In the genomic region with DNA sequence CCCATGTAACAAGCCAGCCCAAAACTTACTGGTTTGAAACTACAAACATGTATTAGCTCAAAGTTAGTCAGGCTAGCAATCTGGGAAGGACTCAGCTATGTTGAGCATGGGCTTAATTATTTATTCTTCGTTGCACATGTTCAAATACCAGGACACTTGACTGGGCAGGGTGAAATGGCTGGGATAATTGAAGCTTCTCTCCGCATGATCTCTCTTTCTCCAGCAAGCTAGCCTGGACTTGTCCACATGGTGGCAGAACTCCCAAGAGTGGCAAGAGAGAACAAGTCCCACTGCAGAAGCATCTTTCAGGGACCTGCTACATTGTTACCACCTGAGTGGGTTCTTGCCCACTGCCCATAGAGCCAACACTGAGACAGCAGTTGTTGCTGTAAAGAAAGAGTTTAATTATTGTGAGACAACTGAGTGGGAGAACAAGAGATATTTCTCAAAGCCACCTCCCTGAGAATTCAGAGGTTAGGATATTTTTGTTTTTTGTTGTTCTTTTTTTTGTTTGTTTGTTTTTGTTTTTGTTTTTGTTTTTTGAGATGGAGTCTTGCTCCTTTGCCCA, we compare ENCODE assay signal across 13 cellular contexts. TPM values are rescaled to one million over a fixed set of nuclear protein-coding genes. Genes with fewer than 3 reads are reported as not detected.
DNase-seq lines count a peak whose midpoint lies in the region; ATAC-seq and TF ChIP-seq lines count a peak whose summit lies in the region.
"Had no signal": no experiment of that assay in that cellular context is flagged by ENCODE, and none has a peak within 500 bp of the region (broad histone marks: within the 10 kb centered on the region; RNA-seq: fewer than 3 reads in every experiment).

No MANE protein-coding gene starts in this region.

- H4K20me1 ChIP-seq in GM23338 (replicated peaks; ENCODE audit: insufficient read depth) (no peaks in the 10 kb centered on the region), osteoblast (ENCODE audit: insufficient read depth, low read length) (no peaks in the 10 kb centered on the region)

- TF ChIP-seq CTCF in GM23338 (conservative IDR thresholded peaks at IDR 0.05; ENCODE audit: low read depth in 2 of 2) (peak; percentile 41 to 60), endodermal cell (conservative IDR thresholded peaks at IDR 0.05) (peak; percentile 64), osteoblast (IDR thresholded peaks at IDR 0.05; ENCODE audit: extremely low read depth, low read depth, low read length) (peak; percentile 13)
- TF ChIP-seq CTCF in CD4-positive, alpha-beta T cell (IDR thresholded peaks at IDR 0.05) = no peak

- 60 to 82% methylated on average over 1 to 2 of the region's 2 CpGs for WGBS in endodermal cell (ENCODE audit: insufficient coverage in 1 of 2, insufficient read length in 1 of 2), 2 experiments

- H3K9me2 ChIP-seq in GM23338 (ENCODE audit: insufficient read depth) = no peaks in the 10 kb centered on the region

- H3K27ac Mint-ChIP-seq in GM23338 (no peak overlapping the region), endodermal cell (no peak overlapping the region)
- no peak overlapping the region for H3K27ac Mint-ChIP-seq in CD4-positive, alpha-beta T cell
- H3K27ac Mint-ChIP-seq: activated naive CD4-positive, alpha-beta T cell treated with anti-CD3 and anti-CD28 coated beads for 36 hours had no signal

- ATAC-seq in GM23338 = peak; percentile 40; the same call in 1 of the 3 replicates
- ATAC-seq in HG03280 (IDR thresholded peaks at IDR 0.05; ENCODE audit: unreplicated experiment) = no peak
- ATAC-seq in CD4-positive, alpha-beta T cell (ENCODE audit: poor library complexity) = no peak
- ATAC-seq: naive thymus-derived CD8-positive, alpha-beta T cell had no signal

- intact Hi-C loops in CD4-positive, alpha-beta T cell (cut with DNase I, micrococcal nuclease) = loop anchor here in 1 of 2 experiments (5.0 kb wide), 1 partner anchor 52 kb away; no protein-coding TSS in a partner anchor

- H3K36me3 Mint-ChIP-seq in GM23338 (ENCODE audit: low read depth) (no peaks in the 10 kb centered on the region), endodermal cell (ENCODE audit: low read depth) (no peaks in the 10 kb centered on the region)
- H3K36me3 Mint-ChIP-seq in CD4-positive, alpha-beta T cell (ENCODE audit: low read depth) = peaks cover 5% of the 10 kb centered on the region

- no peak overlapping the region for H3K4me3 ChIP-seq in GM23338
- H3K4me3 ChIP-seq in endodermal cell (ENCODE audit: low read length) = peak overlapping the region; percentile 30
- no peak overlapping the region for H3K4me3 ChIP-seq in osteoblast (ENCODE audit: insufficient read depth, low read length)
- H3K4me3 ChIP-seq: sigmoid colon, testis had no signal

- H3K9me3 ChIP-seq in endodermal cell (ENCODE audit: control insufficient read depth, low read length) (no peaks in the 10 kb centered on the region), osteoblast (ENCODE audit: low read depth, low read length) (no peaks in the 10 kb centered on the region)
- H3K9me3 ChIP-seq in CD4-positive, alpha-beta T cell (ENCODE audit: control insufficient read depth, low read length) = peaks cover 7% of the 10 kb centered on the region
- H3K9me3 ChIP-seq: testis had no signal

- H2AFZ ChIP-seq in GM23338 (peak overlapping the region; percentile 8; the same call in 1 of the 2 replicates), osteoblast (ENCODE audit: low read length) (no peak overlapping the region)

- no peaks in the 10 kb centered on the region for H3K4me1 ChIP-seq in GM23338 (ENCODE audit: insufficient read depth)
- peaks cover 4% of the 10 kb centered on the region for H3K4me1 ChIP-seq in endodermal cell (ENCODE audit: control insufficient read depth, insufficient read depth, low read length)
- H3K4me1 ChIP-seq in osteoblast (ENCODE audit: insufficient read depth, low read length) = no peaks in the 10 kb centered on the region
- H3K4me1 ChIP-seq: sigmoid colon, testis had no signal

- POLR2A ChIA-PET in CD4-positive, alpha-beta T cell (lab: Charles Lee) = no interaction called here

- H3F3A ChIP-seq in GM23338 (replicated peaks; ENCODE audit: low read depth) = no peaks in the 10 kb centered on the region

- H3K9ac ChIP-seq in endodermal cell (ENCODE audit: extremely low read depth, low read length, poor library complexity, severe bottlenecking) = no peak overlapping the region

- H3K4me3 Mint-ChIP-seq in GM23338 (no peak overlapping the region), endodermal cell (no peak overlapping the region)
- H3K4me3 Mint-ChIP-seq in CD4-positive, alpha-beta T cell = no peak overlapping the region
- H3K4me3 Mint-ChIP-seq: activated naive CD4-positive, alpha-beta T cell treated with anti-CD3 and anti-CD28 coated beads for 36 hours; naive thymus-derived CD8-positive, alpha-beta T cell had no signal

- DNase-seq in GM23338 (ENCODE audit: low spot score) (peak; percentile 27), NCI-H460 (ENCODE audit: extremely low read depth, low read depth) (peak; percentile 5), endodermal cell (peak; percentile 54), osteoblast (ENCODE audit: insufficient read length, low spot score, missing footprints) (no peak), MV-4-11 (lab: John Stamatoyannopoulos, UW) (no peak)
- DNase-seq in CD4-positive, alpha-beta T cell = no peak
- DNase-seq: activated naive CD4-positive, alpha-beta T cell treated with anti-CD3 and anti-CD28 coated beads for 36 hours; GOT3; naive thymus-derived CD8-positive, alpha-beta T cell; NCI-H2081; sigmoid colon; testis had no signal

- H3K79me2 ChIP-seq in GM23338 (replicated peaks; ENCODE audit: insufficient read depth) = no peaks in the 10 kb centered on the region
- H3K79me2 ChIP-seq in osteoblast (ENCODE audit: insufficient read depth, low read length) = no peaks in the 10 kb centered on the region

- peaks cover 2% of the 10 kb centered on the region; the same call in 1 of the 3 replicates for H3K9me3 Mint-ChIP-seq in GM23338
- H3K9me3 Mint-ChIP-seq in endodermal cell = peaks cover 31% of the 10 kb centered on the region
- H3K9me3 Mint-ChIP-seq in CD4-positive, alpha-beta T cell = peaks cover 5% of the 10 kb centered on the region

- H3K4me2 ChIP-seq in GM23338 (no peak overlapping the region), osteoblast (ENCODE audit: insufficient read depth, low read length) (no peak overlapping the region)

- H3K4me1 Mint-ChIP-seq in GM23338 (no peaks in the 10 kb centered on the region), endodermal cell (peaks cover 11% of the 10 kb centered on the region)
- H3K4me1 Mint-ChIP-seq in CD4-positive, alpha-beta T cell (ENCODE audit: low read depth) = no peaks in the 10 kb centered on the region

- H3K27me3 ChIP-seq in GM23338 (ENCODE audit: insufficient read depth) (no peaks in the 10 kb centered on the region), endodermal cell (ENCODE audit: control insufficient read depth, insufficient read depth, low read length, poor library complexity, severe bottlenecking) (no peaks in the 10 kb centered on the region), osteoblast (ENCODE audit: insufficient read depth, low read length) (no peaks in the 10 kb centered on the region)
- H3K27me3 ChIP-seq in CD4-positive, alpha-beta T cell (ENCODE audit: control insufficient read depth, insufficient read depth, low read length) = no peaks in the 10 kb centered on the region
- H3K27me3 ChIP-seq: sigmoid colon, testis had no signal

- CTCF ChIA-PET in CD4-positive, alpha-beta T cell (lab: Charles Lee) = no interaction called here

- H3K27ac ChIP-seq in GM23338 (ENCODE audit: low read depth) = no peak overlapping the region
- H3K27ac ChIP-seq in endodermal cell (ENCODE audit: low read depth, low read length) = no peak overlapping the region
- no peak overlapping the region for H3K27ac ChIP-seq in osteoblast (ENCODE audit: low read depth, low read length)
- no peak overlapping the region for H3K27ac ChIP-seq in CD4-positive, alpha-beta T cell (ENCODE audit: low read depth, low read length)
- H3K27ac ChIP-seq: sigmoid colon, testis had no signal

- H3K36me3 ChIP-seq in GM23338 (ENCODE audit: insufficient read depth) (no peaks in the 10 kb centered on the region), endodermal cell (ENCODE audit: control insufficient read depth, insufficient read depth, low read length) (no peaks in the 10 kb centered on the region), osteoblast (ENCODE audit: insufficient read depth, low read length) (no peaks in the 10 kb centered on the region)
- H3K36me3 ChIP-seq: sigmoid colon had no signal

- H3K27me3 Mint-ChIP-seq in GM23338 (ENCODE audit: insufficient read depth, low read depth, poor library complexity) = peaks cover 2% of the 10 kb centered on the region
- peaks cover 1% of the 10 kb centered on the region for H3K27me3 Mint-ChIP-seq in endodermal cell (ENCODE audit: insufficient read depth)
- no peaks in the 10 kb centered on the region for H3K27me3 Mint-ChIP-seq in CD4-positive, alpha-beta T cell
- H3K27me3 Mint-ChIP-seq: naive thymus-derived CD8-positive, alpha-beta T cell had no signal

RNA-seq across cellular contexts. Expression of a gene that starts 16.8 kb away (rescaled TPM):
- total RNA-seq in GM23338 (2014; rRNA removed; shearing (Covaris generic)) = 27.9 and 30.4 TPM in 2 replicates
- 47.4 and 55.7 TPM in 2 replicates for polyA plus RNA-seq in GM23338 (2016; fragmentation: Nextera tagmentation; extraction: Ambion mirVana)
- total RNA-seq in NCI-H460 (2014; rRNA removed; shearing (Covaris generic)) = 4.8 and 7.1 TPM in 2 replicates
- polyA plus RNA-seq in NCI-H460 (2014; cell fraction: nucleus; rRNA removed) = 12.1 and 31.5 TPM in 2 replicates
- 10 to 100 TPM; 20.5 to 22.8 TPM for total RNA-seq in endodermal cell
- polyA plus RNA-seq in endodermal cell (2013, experiment 1 of 2) = 12.0 TPM
- 13.0 TPM for polyA plus RNA-seq in endodermal cell (2013, experiment 2 of 2)
- 8.0 and 11.2 TPM in 2 replicates for total RNA-seq in osteoblast
- total RNA-seq in CD4-positive, alpha-beta T cell = 10 to 100 TPM; 82.9 to 86.9 TPM

Comparison
In these comparisons a context has a peak if more than half of its experiments do, and no peak if none do; other contexts are left out.
1. DNase-seq: peak in GM23338 (single experiment), NCI-H460 (single experiment) and endodermal cell (single experiment); none in osteoblast (single experiment), MV-4-11 (single experiment) and CD4-positive, alpha-beta T cell (0 of 10).